In the genomic region with DNA sequence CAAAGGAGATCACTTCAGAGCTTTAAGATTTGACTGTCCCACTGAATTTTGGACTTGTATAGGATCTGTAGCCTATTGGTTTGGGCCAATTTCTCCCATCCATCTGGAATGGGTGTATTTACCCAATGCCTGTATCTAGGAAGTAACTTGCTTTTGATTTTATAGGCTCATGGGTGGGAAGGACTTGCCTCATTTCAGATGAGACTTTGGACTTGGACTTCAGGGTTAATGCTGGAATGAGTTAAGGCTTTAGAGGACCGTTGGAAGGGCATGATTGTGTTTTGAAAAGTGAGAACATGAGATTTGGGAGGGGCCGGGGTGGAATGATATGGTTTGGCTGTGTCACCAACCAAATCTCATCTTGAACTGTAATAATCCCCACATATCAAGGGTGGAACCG, we compare ENCODE assay signal across 8 cellular contexts.
"Had no signal": no experiment of that assay in that cellular context is flagged by ENCODE, and none has a peak within 500 bp of the region (broad histone marks: within the 10 kb centered on the region; RNA-seq: fewer than 3 reads in every experiment).

No MANE protein-coding gene starts in this region.

- DNase-seq: GM23248, GOT3, H7, HFFc6 had no signal

- ATAC-seq: HCT116, HepG2 had no signal

- H3K4me3 ChIP-seq: GM23248, HAP-1 had no signal

- FAIRE-seq: HepG2 had no signal

- H3K27ac ChIP-seq: GM23248, HL-60 had no signal

- H3K4me1 ChIP-seq: HAP-1 had no signal

- H3K9me3 ChIP-seq: HAP-1 had no signal

- H3K36me3 ChIP-seq: HAP-1 had no signal
